ENCODE assay signal across 8 cellular contexts in genomic region chr7:1940402-1940786, GRCh38.
DNase-seq lines count a peak whose midpoint lies in the region; ATAC-seq lines count a peak whose summit lies in the region.

No MANE protein-coding gene starts in this region.

- peak overlapping the region; percentile 30 for H3K27ac ChIP-seq in layer of hippocampus (ENCODE audit: low read depth, low read length)

- no peaks in the 10 kb centered on the region for H3K27me3 ChIP-seq in layer of hippocampus (ENCODE audit: control insufficient read depth, insufficient read depth, low read length)

- peak; percentile 89 for ATAC-seq in GM18861 (IDR thresholded peaks at IDR 0.05; ENCODE audit: unreplicated experiment)
- ATAC-seq in HG02973 (IDR thresholded peaks at IDR 0.05; ENCODE audit: unreplicated experiment): peak; percentile 84

- DNase-seq in SIG-M5 treated with dmso at 0.1 percent for 504 hours (lab: John Stamatoyannopoulos, UW; ENCODE audit: unreplicated experiment): peak; percentile 86
- peak; percentile 91 for DNase-seq in activated gamma-delta T cell treated with Interleukin-2 at 50 U/mL for 16 hours
- DNase-seq in stimulated activated CD8-positive, alpha-beta memory T cell treated with anti-CD3 and anti-CD28 coated beads, Interleukin-4, amount 100 ng/mL, for 1 hour (ENCODE audit: low read depth in 2 of 2, low spot score in 1 of 2): peak; percentile 73 to 78
- no peak for DNase-seq in SHP77 treated with DMSO at 0.1 percent for 48 hours (lab: John Stamatoyannopoulos, UW)
- DNase-seq in DMS 273 (lab: John Stamatoyannopoulos, UW; ENCODE audit: unreplicated experiment): no peak

Comparison
In these comparisons a context has a peak if more than half of its experiments do, and no peak if none do; other contexts are left out.
1. DNase-seq: peak in SIG-M5 treated with dmso at 0.1 percent for 504 hours (single experiment), activated gamma-delta T cell treated with Interleukin-2 at 50 U/mL for 16 hours (single experiment) and stimulated activated CD8-positive, alpha-beta memory T cell treated with anti-CD3 and anti-CD28 coated beads, Interleukin-4, amount 100 ng/mL, for 1 hour (2 of 2); none in SHP77 treated with DMSO at 0.1 percent for 48 hours (single experiment) and DMS 273 (single experiment).